9 cellular contexts compared by ENCODE assay signal in the genomic region with DNA sequence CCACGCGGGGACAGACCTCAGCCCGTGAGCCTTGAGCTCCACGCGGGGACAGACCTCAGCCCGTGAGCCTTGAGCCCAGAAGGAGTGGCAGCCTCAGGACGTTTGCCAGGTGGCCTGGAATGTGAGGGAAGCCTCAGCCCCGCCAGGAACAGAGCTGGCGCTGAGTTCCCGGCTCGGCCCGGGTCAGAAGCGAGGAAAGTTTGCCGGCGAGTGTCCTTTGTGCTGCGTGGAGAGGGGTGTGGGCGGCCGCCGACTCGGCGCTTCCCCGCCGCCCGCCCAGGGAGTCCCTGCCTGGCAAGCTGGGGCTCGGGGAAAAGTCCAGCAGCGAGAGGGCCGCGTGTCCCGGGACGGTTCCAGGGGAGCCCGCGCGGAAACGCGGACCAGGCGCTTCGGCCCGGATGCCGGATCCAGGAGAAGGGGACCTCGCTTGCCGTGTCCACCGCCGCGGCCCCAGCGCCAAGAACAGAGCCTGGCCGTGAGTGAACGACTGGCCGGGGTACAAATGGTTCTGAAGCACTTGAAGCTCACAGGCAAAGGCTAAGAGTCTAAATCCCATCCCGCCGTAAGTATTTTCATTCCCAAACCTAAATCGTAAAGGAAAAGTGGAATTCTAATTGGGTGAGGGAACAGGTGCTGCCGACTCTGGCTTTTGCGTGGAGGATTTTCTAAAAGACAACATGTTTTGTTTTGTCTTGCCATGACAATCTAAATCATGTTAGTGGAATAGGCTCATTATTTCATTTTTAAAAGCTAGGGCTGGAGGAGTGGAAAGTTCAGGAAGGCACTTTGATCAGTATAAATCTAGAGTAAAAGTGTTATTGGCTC. TPM values are rescaled to one million over a fixed set of nuclear protein-coding genes. Genes with fewer than 3 reads are reported as not detected.
DNase-seq lines count a peak whose midpoint lies in the region; ATAC-seq, FAIRE-seq and TF ChIP-seq lines count a peak whose summit lies in the region.
"Had no signal": no experiment of that assay in that cellular context is flagged by ENCODE, and none has a peak within 500 bp of the region (broad histone marks: within the 10 kb centered on the region; RNA-seq: fewer than 3 reads in every experiment).

No MANE protein-coding gene starts in this region.

- no peak for FAIRE-seq in urothelium cell line (lab: Jason Lieb, UNC)

- CTCF ChIA-PET in naive thymus-derived CD4-positive, alpha-beta T cell (lab: Charles Lee): interaction anchor here (0.7 kb wide), 1 partner anchor 10 kb away, joined by 3 read pairs; no protein-coding TSS in a partner anchor

- peak overlapping the region; percentile 85 for H3K4me3 Mint-ChIP-seq in natural killer cell
- H3K4me3 Mint-ChIP-seq in natural killer cell treated with Interleukin-12 subunit alpha and Interleukin-12 subunit beta and Interleukin-15 and Interleukin-18, amount 100 ng/mL, for 72 hours: no peak overlapping the region
- H3K4me3 Mint-ChIP-seq in naive thymus-derived CD4-positive, alpha-beta T cell: peak overlapping the region in 9 of 10 donors; percentile 45 to 93 (median 83)

- H3K27me3 ChIP-seq in esophagus muscularis mucosa: peaks cover 0 to 23% (median 0%) of the 10 kb centered on the region in 4 donors
- H3K27me3 ChIP-seq in naive thymus-derived CD4-positive, alpha-beta T cell (ENCODE audit: control insufficient read depth in 2 of 2, insufficient read depth in 2 of 2, low read length in 2 of 2): no peaks in the 10 kb centered on the region

- intact Hi-C loops in natural killer cell (cut with micrococcal nuclease): no loop called here
- intact Hi-C loops in esophagus muscularis mucosa (cut with DNase I): no loop called here
- intact Hi-C loops in naive thymus-derived CD4-positive, alpha-beta T cell (cut with micrococcal nuclease): no loop called here

- WGBS in esophagus muscularis mucosa: 7% methylated on average over 25 of the region's 53 CpGs

- no peak overlapping the region for H3K27ac ChIP-seq in esophagus muscularis mucosa (replicated peaks in 1 of 4)
- no peak overlapping the region for H3K27ac ChIP-seq in naive thymus-derived CD4-positive, alpha-beta T cell (ENCODE audit: low read depth, low read length)

- H3K9me3 Mint-ChIP-seq in natural killer cell: no peaks in the 10 kb centered on the region
- no peaks in the 10 kb centered on the region for H3K9me3 Mint-ChIP-seq in natural killer cell treated with Interleukin-12 subunit alpha and Interleukin-12 subunit beta and Interleukin-15 and Interleukin-18, amount 100 ng/mL, for 72 hours
- H3K9me3 Mint-ChIP-seq in naive thymus-derived CD4-positive, alpha-beta T cell: peaks cover 0 to 4% (median 0%) of the 10 kb centered on the region in 11 donors

- ATAC-seq in natural killer cell (no peak), GM19452 (IDR thresholded peaks at IDR 0.05; ENCODE audit: unreplicated experiment) (no peak)
- ATAC-seq in natural killer cell treated with Interleukin-12 subunit alpha and Interleukin-12 subunit beta and Interleukin-15 and Interleukin-18, amount 100 ng/mL, for 72 hours: no peak
- peak; percentile 22 for ATAC-seq in naive thymus-derived CD4-positive, alpha-beta T cell

- H3K27ac Mint-ChIP-seq in natural killer cell: no peak overlapping the region
- H3K27ac Mint-ChIP-seq in natural killer cell treated with Interleukin-12 subunit alpha and Interleukin-12 subunit beta and Interleukin-15 and Interleukin-18, amount 100 ng/mL, for 72 hours: no peak overlapping the region
- no peak overlapping the region for H3K27ac Mint-ChIP-seq in naive thymus-derived CD4-positive, alpha-beta T cell
- H3K27ac Mint-ChIP-seq: CD4-positive, CD25-positive, alpha-beta regulatory T cell had no signal

- H3K9me3 ChIP-seq in esophagus muscularis mucosa: no peaks in the 10 kb centered on the region
- no peaks in the 10 kb centered on the region for H3K9me3 ChIP-seq in naive thymus-derived CD4-positive, alpha-beta T cell (ENCODE audit: control insufficient read depth in 2 of 3, low read length in 3 of 3)

- H3K4me1 ChIP-seq in esophagus muscularis mucosa: peaks cover 19 to 40% (median 31%) of the 10 kb centered on the region in 4 donors
- no peaks in the 10 kb centered on the region for H3K4me1 ChIP-seq in naive thymus-derived CD4-positive, alpha-beta T cell (ENCODE audit: control insufficient read depth in 2 of 2, insufficient read depth in 2 of 2, low read length in 2 of 2)

- peak overlapping the region; percentile 58 to 66 (median 64) for H3K4me3 ChIP-seq in esophagus muscularis mucosa
- H3K4me3 ChIP-seq in naive thymus-derived CD4-positive, alpha-beta T cell (ENCODE audit: low read length): no peak overlapping the region

- H3K4me1 Mint-ChIP-seq in natural killer cell: peaks cover 18 to 23% of the 10 kb centered on the region in 2 donors
- peaks cover 10 to 18% of the 10 kb centered on the region in 2 donors for H3K4me1 Mint-ChIP-seq in natural killer cell treated with Interleukin-12 subunit alpha and Interleukin-12 subunit beta and Interleukin-15 and Interleukin-18, amount 100 ng/mL, for 72 hours (ENCODE audit: low read depth in 2 of 2)
- H3K4me1 Mint-ChIP-seq in naive thymus-derived CD4-positive, alpha-beta T cell: peaks cover 8 to 26% (median 15%) of the 10 kb centered on the region in 7 donors

- no peaks in the 10 kb centered on the region for H3K36me3 ChIP-seq in esophagus muscularis mucosa
- H3K36me3 ChIP-seq in naive thymus-derived CD4-positive, alpha-beta T cell (ENCODE audit: control insufficient read depth in 2 of 3, insufficient read depth in 3 of 3, low read length in 3 of 3): no peaks in the 10 kb centered on the region

- no peak for DNase-seq in natural killer cell
- no peak for DNase-seq in natural killer cell treated with Interleukin-12 subunit alpha and Interleukin-12 subunit beta and Interleukin-15 and Interleukin-18, amount 100 ng/mL, for 72 hours (ENCODE audit: low spot score)
- DNase-seq in esophagus muscularis mucosa (ENCODE audit: extremely low spot score): no peak
- DNase-seq in naive thymus-derived CD4-positive, alpha-beta T cell: no peak
- DNase-seq in urothelium cell line (ENCODE audit: low spot score): peak; percentile 44
- DNase-seq in MV-4-11 (lab: John Stamatoyannopoulos, UW): no peak
- DNase-seq in mesenteric fat pad (ENCODE audit: low spot score): no peak

- no peak for TF ChIP-seq CTCF in natural killer cell (IDR thresholded peaks at IDR 0.05)
- no peak for TF ChIP-seq CTCF in esophagus muscularis mucosa (IDR thresholded peaks at IDR 0.05)

- TF ChIP-seq POLR2A in esophagus muscularis mucosa (IDR thresholded peaks at IDR 0.05; ENCODE audit: low read depth): no peak

- no peaks in the 10 kb centered on the region for H3K36me3 Mint-ChIP-seq in natural killer cell
- H3K36me3 Mint-ChIP-seq in natural killer cell treated with Interleukin-12 subunit alpha and Interleukin-12 subunit beta and Interleukin-15 and Interleukin-18, amount 100 ng/mL, for 72 hours: peaks cover 8% of the 10 kb centered on the region
- peaks cover 0 to 4% (median 0%) of the 10 kb centered on the region in 5 donors for H3K36me3 Mint-ChIP-seq in naive thymus-derived CD4-positive, alpha-beta T cell

- TF ChIP-seq EP300 in esophagus muscularis mucosa (IDR thresholded peaks at IDR 0.05): no peak

- POLR2A ChIA-PET in naive thymus-derived CD4-positive, alpha-beta T cell (lab: Charles Lee): interaction anchor here (0.7 kb wide), 1 partner anchor 16 kb away, joined by 3 read pairs; no protein-coding TSS in a partner anchor

- peaks cover 27 to 43% of the 10 kb centered on the region in 2 donors for H3K27me3 Mint-ChIP-seq in natural killer cell (ENCODE audit: low read depth in 2 of 2)
- peaks cover 26 to 44% of the 10 kb centered on the region in 2 donors for H3K27me3 Mint-ChIP-seq in natural killer cell treated with Interleukin-12 subunit alpha and Interleukin-12 subunit beta and Interleukin-15 and Interleukin-18, amount 100 ng/mL, for 72 hours
- peaks cover 33 to 56% (median 54%) of the 10 kb centered on the region in 5 donors for H3K27me3 Mint-ChIP-seq in naive thymus-derived CD4-positive, alpha-beta T cell

RNA-seq across cellular contexts. Expression of gene LRRN1, which starts 1.7 kb away (rescaled TPM):
- 1 to 10 TPM in 1 of 3 donors, under 1 TPM in 2; 0.85 to 1.6 (median 0.99) TPM for total RNA-seq in natural killer cell
- under 1 TPM; 0.38 to 0.64 TPM for total RNA-seq in natural killer cell treated with Interleukin-12 subunit alpha and Interleukin-12 subunit beta and Interleukin-15 and Interleukin-18, amount 100 ng/mL, for 72 hours
- total RNA-seq in esophagus muscularis mucosa: 1 to 10 TPM in 3 of 4 donors, under 1 TPM in 1; 0.83 to 4.6 (median 2.7) TPM
- 1 to 10 TPM in 3 of 5 experiments, under 1 TPM in 1, not detected in 1; 0.12 to 2.5 (median 1.8) TPM for total RNA-seq in naive thymus-derived CD4-positive, alpha-beta T cell
- 1 to 10 TPM in 1 of 2 donors, under 1 TPM in 1; 0.41 to 1.2 TPM for polyA plus RNA-seq in naive thymus-derived CD4-positive, alpha-beta T cell
- total RNA-seq in mesenteric fat pad: 0.42 TPM
